31 cellular contexts compared by ENCODE assay signal in the genomic region with DNA sequence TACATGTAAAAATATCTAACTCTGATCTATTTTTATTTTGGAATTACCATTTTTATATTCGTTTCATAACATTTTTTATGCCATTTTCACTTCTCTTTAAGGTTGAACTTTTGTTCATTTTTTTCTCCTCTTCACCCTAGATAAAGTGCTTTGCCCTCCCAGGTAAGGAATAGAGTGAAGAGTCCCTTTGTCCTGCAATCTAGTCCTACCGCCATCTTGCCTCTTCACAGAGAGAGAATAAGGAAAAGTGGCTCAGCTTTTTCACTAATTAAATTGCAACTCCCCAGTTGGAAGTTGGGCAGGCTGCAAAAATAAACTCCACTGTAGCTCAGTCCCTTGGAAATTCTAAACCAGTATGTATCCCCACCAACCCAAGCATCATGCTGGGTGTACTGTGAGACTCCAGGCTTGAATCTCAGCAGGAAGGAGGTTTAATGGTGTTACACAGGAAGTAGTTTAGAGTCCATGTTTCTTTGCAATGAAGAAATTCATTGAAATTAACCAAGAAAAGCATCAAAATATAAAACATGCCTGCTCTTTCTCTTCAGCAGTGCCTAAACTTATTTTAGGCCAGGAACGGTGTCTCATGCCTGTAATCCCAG.
"Had no signal": no experiment of that assay in that cellular context is flagged by ENCODE, and none has a peak within 500 bp of the region (broad histone marks: within the 10 kb centered on the region; RNA-seq: fewer than 3 reads in every experiment).

No MANE protein-coding gene starts in this region.

- H2AFZ ChIP-seq: hepatocyte had no signal

- DNase-seq: activated CD4-positive, alpha-beta T cell treated with anti-CD3 and anti-CD28 coated beads for 48 hours; activated CD4-positive, alpha-beta T cell treated with anti-CD3 and anti-CD28 coated beads, Interleukin-2, amount 50 U/mL, for 48 hours; activated CD8-positive, alpha-beta memory T cell treated with anti-CD3 and anti-CD28 coated beads for 24 hours; activated effector memory CD4-positive, alpha-beta T cell treated with anti-CD3 and anti-CD28 coated beads, Interleukin-2, amount 50 U/mL, for 16 hours; activated naive CD4-positive, alpha-beta T cell treated with anti-CD3 and anti-CD28 coated beads for 36 hours; activated naive CD8-positive, alpha-beta T cell treated with anti-CD3 and anti-CD28 coated beads for 36 hours; activated T-cell treated with anti-CD3 and anti-CD28 coated beads, Interleukin-2, amount 50 U/mL, for 1 hour; aorta; body of pancreas; effector CD4-positive, alpha-beta T cell; gastrocnemius medialis; glutamatergic neuron; islet precursor cell; left ventricle myocardium inferior; mucosa of descending colon; pancreas; retina; stimulated activated CD4-positive, alpha-beta T cell treated with anti-CD3 and anti-CD28 coated beads, Interleukin-12 subunit alpha, Interleukin-12 subunit beta, amount 100 ng/mL, for 4 hours; stimulated activated CD4-positive, alpha-beta T cell treated with anti-CD3 and anti-CD28 coated beads, Interleukin-4, amount 100 ng/mL, for 1 hour; T1000; upper lobe of left lung; WERI-Rb-1 had no signal

- H3K27me3 ChIP-seq: adrenal gland, body of pancreas, gastrocnemius medialis, hepatocyte, pancreas, upper lobe of left lung, vagina had no signal

- H3K36me3 ChIP-seq: adrenal gland, gastrocnemius medialis, left ventricle myocardium inferior, pancreas, prostate gland, upper lobe of left lung, vagina, WERI-Rb-1 had no signal

- H3K4me1 ChIP-seq: body of pancreas, gastrocnemius medialis, left ventricle myocardium inferior, pancreas, prostate gland, upper lobe of left lung, vagina had no signal

- H3K4me3 ChIP-seq: adrenal gland, body of pancreas, gastrocnemius medialis, hepatocyte, left ventricle myocardium inferior, lung, mucosa of descending colon, pancreas, prostate gland, skin epidermis, upper lobe of left lung, vagina had no signal

- H3K4me2 ChIP-seq: hepatocyte had no signal

- H3K9me3 ChIP-seq: adrenal gland, body of pancreas, gastrocnemius medialis, left ventricle myocardium inferior, mucosa of descending colon, pancreas, prostate gland, upper lobe of left lung, vagina had no signal

- H3K27ac ChIP-seq: adrenal gland, body of pancreas, gastrocnemius medialis, hepatocyte, left ventricle myocardium inferior, pancreas, prostate gland, skin epidermis, upper lobe of left lung, vagina, WERI-Rb-1 had no signal

- ATAC-seq: activated CD4-positive, CD25-positive, alpha-beta regulatory T cell treated with anti-CD3 and anti-CD28 coated beads, Interleukin-2, amount 50 U/mL, for 24 hours; body of pancreas; gastrocnemius medialis; mucosa of descending colon; pancreas; sciatic nerve; stimulated activated effector memory CD8-positive, alpha-beta T cell treated with anti-CD3 and anti-CD28 coated beads, Interleukin-12 subunit alpha, Interleukin-12 subunit beta, amount 100 ng/mL, for 72 hours had no signal
